1 cellular context compared by ENCODE assay signal in the genomic region with DNA sequence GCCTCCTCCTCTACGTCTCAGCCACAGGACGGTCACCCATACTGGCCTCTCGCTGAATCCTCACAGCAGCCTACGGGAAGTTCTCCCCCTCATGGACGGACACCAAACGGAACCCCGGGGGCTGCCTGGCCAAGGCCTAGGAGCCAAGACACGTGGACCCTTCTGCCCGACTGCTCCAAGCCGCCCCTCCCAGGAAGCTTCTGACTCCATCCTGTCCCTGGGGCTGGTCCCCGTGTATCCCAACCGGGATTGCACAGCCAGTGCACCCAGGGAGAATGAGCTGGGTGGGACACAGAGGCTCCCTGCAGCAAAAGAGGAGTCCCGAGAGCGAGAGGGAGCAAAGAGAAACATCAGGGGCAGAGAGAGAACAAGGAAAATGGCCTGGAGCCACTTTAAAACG.
TF ChIP-seq lines count a peak whose summit lies in the region.

No MANE protein-coding gene starts in this region.

TF ChIP-seq in K562, 482 proteins besides CTCF, POLR2A, EP300 and RAD21:
- TF ChIP-seq DPF2 (IDR thresholded peaks at IDR 0.05) (no peak), POLR2AphosphoS2 (IDR thresholded peaks at IDR 0.05; ENCODE audit: low read length) (no peak), ZNF764 (CRISPR knock-in tag; IDR thresholded peaks at IDR 0.05; ENCODE audit: low read depth) (no peak), NFXL1 (CRISPR knock-in tag; IDR thresholded peaks at IDR 0.05) (no peak), DACH1 (IDR thresholded peaks at IDR 0.05; ENCODE audit: partially characterized antibody) (no peak), KAT7 (CRISPR knock-in tag; IDR thresholded peaks at IDR 0.05; ENCODE audit: borderline replicate concordance) (no peak), MAFK (IDR thresholded peaks at IDR 0.05; ENCODE audit: low read length) (no peak), TARDBP (IDR thresholded peaks at IDR 0.05) (no peak), EHMT2 (IDR thresholded peaks at IDR 0.05) (no peak), ARNT (IDR thresholded peaks at IDR 0.05) (no peak), E2F3 (CRISPR knock-in tag; IDR thresholded peaks at IDR 0.05) (no peak), ASH1L (IDR thresholded peaks at IDR 0.05; ENCODE audit: borderline replicate concordance, low read depth, partially characterized antibody) (no peak)
- TF ChIP-seq, protein P1, sequence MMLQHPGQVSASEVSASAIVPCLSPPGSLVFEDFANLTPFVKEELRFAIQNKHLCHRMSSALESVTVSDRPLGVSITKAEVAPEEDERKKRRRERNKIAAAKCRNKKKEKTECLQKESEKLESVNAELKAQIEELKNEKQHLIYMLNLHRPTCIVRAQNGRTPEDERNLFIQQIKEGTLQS (IDR thresholded peaks at IDR 0.05) = no peak
- TF ChIP-seq, protein P1 (CRISPR knock-in tag; conservative IDR thresholded peaks at IDR 0.05) = peak; percentile 74; the same call in 1 of the 2 replicates
- TF ChIP-seq, protein P2, sequence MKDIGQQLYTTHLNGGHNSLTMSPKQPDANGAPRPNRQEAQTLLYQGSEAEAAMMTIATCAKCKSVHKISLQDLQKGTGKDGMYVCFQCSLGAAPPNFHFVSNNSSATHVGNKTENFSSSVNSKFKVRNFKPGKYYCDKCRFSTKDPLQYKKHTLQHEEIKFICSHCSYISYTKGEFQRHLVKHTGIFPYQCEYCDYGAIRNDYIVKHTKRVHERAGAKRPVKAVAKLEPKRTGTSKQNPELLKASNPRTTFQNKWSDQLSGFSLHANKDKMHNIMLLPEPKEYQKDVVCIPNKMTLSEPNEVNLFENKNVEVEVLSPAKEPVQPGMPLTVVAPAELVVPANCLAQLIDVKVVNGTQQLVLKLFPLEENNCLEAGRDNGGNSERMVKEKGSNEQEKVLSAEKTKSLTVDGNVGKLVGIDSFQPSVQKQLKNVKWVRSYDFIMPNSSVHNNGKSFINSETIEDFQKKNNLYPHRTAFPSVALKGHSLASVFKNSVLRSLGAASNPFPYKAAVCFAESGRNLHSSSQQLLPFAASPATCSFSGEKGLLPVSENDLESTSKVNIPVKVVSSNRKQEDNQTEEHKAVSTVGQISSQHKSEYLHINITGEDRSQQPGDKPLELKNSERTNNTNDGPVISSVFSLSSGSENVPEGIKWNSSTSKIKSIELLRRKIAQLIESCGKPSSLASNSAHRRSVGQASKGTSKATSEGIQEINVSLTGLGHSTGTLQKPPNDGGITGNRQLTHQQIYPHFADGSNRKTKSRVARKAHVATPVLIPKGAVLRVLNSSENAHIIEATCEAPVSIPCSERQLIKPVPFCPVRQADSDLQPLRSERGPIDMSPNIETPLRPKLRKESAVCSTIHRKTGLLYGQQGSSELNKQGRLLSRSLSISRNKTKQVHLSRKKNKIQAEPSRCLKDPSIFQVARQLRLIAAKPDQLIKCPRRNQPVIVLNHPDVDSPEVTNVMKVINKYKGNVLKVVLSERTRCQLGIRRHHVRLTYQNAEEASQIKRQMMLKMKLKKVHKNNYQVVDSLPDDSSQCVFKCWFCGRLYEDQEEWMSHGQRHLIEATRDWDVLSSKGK (CRISPR knock-in tag; IDR thresholded peaks at IDR 0.05) = no peak
- TF ChIP-seq, protein P3, sequence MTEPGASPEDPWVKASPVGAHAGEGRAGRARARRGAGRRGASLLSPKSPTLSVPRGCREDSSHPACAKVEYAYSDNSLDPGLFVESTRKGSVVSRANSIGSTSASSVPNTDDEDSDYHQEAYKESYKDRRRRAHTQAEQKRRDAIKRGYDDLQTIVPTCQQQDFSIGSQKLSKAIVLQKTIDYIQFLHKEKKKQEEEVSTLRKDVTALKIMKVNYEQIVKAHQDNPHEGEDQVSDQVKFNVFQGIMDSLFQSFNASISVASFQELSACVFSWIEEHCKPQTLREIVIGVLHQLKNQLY (CRISPR knock-in tag; conservative IDR thresholded peaks at IDR 0.05) = peak in 1 of 2 experiments; percentile 63; a peak in 1 of 4 replicates
- TF ChIP-seq, protein P4, sequence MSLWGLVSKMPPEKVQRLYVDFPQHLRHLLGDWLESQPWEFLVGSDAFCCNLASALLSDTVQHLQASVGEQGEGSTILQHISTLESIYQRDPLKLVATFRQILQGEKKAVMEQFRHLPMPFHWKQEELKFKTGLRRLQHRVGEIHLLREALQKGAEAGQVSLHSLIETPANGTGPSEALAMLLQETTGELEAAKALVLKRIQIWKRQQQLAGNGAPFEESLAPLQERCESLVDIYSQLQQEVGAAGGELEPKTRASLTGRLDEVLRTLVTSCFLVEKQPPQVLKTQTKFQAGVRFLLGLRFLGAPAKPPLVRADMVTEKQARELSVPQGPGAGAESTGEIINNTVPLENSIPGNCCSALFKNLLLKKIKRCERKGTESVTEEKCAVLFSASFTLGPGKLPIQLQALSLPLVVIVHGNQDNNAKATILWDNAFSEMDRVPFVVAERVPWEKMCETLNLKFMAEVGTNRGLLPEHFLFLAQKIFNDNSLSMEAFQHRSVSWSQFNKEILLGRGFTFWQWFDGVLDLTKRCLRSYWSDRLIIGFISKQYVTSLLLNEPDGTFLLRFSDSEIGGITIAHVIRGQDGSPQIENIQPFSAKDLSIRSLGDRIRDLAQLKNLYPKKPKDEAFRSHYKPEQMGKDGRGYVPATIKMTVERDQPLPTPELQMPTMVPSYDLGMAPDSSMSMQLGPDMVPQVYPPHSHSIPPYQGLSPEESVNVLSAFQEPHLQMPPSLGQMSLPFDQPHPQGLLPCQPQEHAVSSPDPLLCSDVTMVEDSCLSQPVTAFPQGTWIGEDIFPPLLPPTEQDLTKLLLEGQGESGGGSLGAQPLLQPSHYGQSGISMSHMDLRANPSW (CRISPR knock-in tag; IDR thresholded peaks at IDR 0.05) = peak; percentile 98
- TF ChIP-seq, protein P5, sequence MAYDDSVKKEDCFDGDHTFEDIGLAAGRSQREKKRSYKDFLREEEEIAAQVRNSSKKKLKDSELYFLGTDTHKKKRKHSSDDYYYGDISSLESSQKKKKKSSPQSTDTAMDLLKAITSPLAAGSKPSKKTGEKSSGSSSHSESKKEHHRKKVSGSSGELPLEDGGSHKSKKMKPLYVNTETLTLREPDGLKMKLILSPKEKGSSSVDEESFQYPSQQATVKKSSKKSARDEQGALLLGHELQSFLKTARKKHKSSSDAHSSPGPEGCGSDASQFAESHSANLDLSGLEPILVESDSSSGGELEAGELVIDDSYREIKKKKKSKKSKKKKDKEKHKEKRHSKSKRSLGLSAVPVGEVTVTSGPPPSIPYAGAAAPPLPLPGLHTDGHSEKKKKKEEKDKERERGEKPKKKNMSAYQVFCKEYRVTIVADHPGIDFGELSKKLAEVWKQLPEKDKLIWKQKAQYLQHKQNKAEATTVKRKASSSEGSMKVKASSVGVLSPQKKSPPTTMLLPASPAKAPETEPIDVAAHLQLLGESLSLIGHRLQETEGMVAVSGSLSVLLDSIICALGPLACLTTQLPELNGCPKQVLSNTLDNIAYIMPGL (CRISPR knock-in tag; IDR thresholded peaks at IDR 0.05) = peak; percentile 92
- TF ChIP-seq, protein P6, sequence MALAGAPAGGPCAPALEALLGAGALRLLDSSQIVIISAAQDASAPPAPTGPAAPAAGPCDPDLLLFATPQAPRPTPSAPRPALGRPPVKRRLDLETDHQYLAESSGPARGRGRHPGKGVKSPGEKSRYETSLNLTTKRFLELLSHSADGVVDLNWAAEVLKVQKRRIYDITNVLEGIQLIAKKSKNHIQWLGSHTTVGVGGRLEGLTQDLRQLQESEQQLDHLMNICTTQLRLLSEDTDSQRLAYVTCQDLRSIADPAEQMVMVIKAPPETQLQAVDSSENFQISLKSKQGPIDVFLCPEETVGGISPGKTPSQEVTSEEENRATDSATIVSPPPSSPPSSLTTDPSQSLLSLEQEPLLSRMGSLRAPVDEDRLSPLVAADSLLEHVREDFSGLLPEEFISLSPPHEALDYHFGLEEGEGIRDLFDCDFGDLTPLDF (CRISPR knock-in tag; IDR thresholded peaks at IDR 0.05) = 0 out of 2 replicates have a peak, but pooled peaks have one; percentile 91
